ENCODE assay signal across 13 cellular contexts in the genomic region with DNA sequence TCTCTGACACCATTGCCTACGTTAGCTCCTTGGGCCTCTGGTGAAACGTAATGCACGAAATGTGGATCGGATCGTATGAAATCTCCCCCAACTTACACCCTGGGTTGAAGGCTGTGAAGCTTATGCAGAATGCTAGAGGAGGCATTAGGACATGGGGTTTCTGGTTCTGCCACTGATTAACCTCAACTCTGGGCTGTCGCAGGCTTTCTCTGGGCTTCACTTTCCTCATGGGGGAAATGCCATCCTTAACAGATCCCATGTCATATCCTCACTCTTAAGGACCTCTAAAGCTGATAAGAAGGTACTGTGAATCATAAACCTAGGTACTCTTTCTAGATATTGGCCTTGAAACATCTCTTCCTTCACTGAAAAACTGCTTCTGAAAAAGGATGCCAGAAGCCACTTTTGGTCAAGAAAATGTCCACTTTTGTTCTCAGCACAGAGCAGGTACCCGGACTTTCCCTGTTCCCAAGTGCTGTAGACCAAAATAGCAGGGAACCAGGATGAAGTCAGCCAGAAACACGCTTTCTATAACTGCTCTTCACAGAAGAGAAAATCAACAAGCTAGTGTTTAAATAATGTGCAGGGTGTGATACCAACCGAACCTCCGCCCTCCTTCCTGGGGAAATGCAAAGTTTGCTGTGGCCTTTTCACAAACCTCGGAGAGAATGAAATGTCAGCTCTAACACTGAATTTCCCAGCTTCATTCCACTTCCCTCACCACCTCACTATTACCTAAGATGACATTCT.
DNase-seq lines count a peak whose midpoint lies in the region; ATAC-seq and TF ChIP-seq lines count a peak whose summit lies in the region.
"Had no signal": no experiment of that assay in that cellular context is flagged by ENCODE, and none has a peak within 500 bp of the region (broad histone marks: within the 10 kb centered on the region; RNA-seq: fewer than 3 reads in every experiment).

No MANE protein-coding gene starts in this region.

- no peak for DNase-seq in activated T-cell treated with anti-CD3 and anti-CD28 coated beads, Interleukin-2, amount 50 U/mL, for 24 hours
- no peak for DNase-seq in activated T-cell treated with anti-CD3 and anti-CD28 coated beads, Interleukin-2, amount 50 U/mL, for 48 hours
- no peak for DNase-seq in activated naive CD8-positive, alpha-beta T cell treated with anti-CD3 and anti-CD28 coated beads for 36 hours
- DNase-seq in mesenchymal stem cell (no peak), thoracic aorta (ENCODE audit: low spot score) (no peak), WERI-Rb-1 (no peak), NCI-H748 treated with DMSO at 0.1 percent for 48 hours (lab: John Stamatoyannopoulos, UW) (no peak)
- DNase-seq: activated CD4-positive, CD25-positive, alpha-beta regulatory T cell; dorsolateral prefrontal cortex; foreskin melanocyte; NCI-H446 had no signal

- H3K4ac ChIP-seq in mesenchymal stem cell (ENCODE audit: low read depth in 1 of 2, low read length in 2 of 2): no peak overlapping the region

- H3K36me3 ChIP-seq in mesenchymal stem cell (ENCODE audit: control insufficient read depth in 1 of 2, insufficient read depth in 2 of 2, low read depth in 1 of 2, low read length in 2 of 2) (no peaks in the 10 kb centered on the region), thoracic aorta (no peaks in the 10 kb centered on the region), WERI-Rb-1 (no peaks in the 10 kb centered on the region)

- H3K4me1 ChIP-seq in mesenchymal stem cell (ENCODE audit: control insufficient read depth, insufficient read depth, low read depth, low read length) (no peaks in the 10 kb centered on the region), thoracic aorta (ENCODE audit: control insufficient read depth in 1 of 2, low read depth in 2 of 2) (peaks cover 5 to 34% of the 10 kb centered on the region in 2 donors)

- 80% methylated on average over 6 of the region's 11 CpGs for WGBS in mesenchymal stem cell

- no peak for TF ChIP-seq CTCF in thoracic aorta (IDR thresholded peaks at IDR 0.05)
- TF ChIP-seq CTCF in WERI-Rb-1 (IDR thresholded peaks at IDR 0.05; ENCODE audit: low read depth, low read length): no peak

- no peak overlapping the region for H3K4me2 ChIP-seq in mesenchymal stem cell (ENCODE audit: low read length, poor library complexity, severe bottlenecking)

- no peaks in the 10 kb centered on the region for H3K79me1 ChIP-seq in mesenchymal stem cell (replicated peaks; ENCODE audit: low read length, poor library complexity, severe bottlenecking)

- no peak overlapping the region for H4K8ac ChIP-seq in mesenchymal stem cell (ENCODE audit: low read length)

- H3K27ac ChIP-seq in mesenchymal stem cell (ENCODE audit: low read length, poor library complexity, severe bottlenecking) (no peak overlapping the region), thoracic aorta (peak overlapping the region; percentile 61 to 76), WERI-Rb-1 (no peak overlapping the region)

- no peak overlapping the region for H3K23ac ChIP-seq in mesenchymal stem cell (ENCODE audit: low read length in 2 of 2)

- H2BK15ac ChIP-seq in mesenchymal stem cell (ENCODE audit: low read depth, poor library complexity, severe bottlenecking): no peak overlapping the region

- H3K36me3 Mint-ChIP-seq in activated T-cell treated with anti-CD3 and anti-CD28 coated beads, Interleukin-2, amount 50 U/mL, for 24 hours (ENCODE audit: low read depth): peaks cover 47% of the 10 kb centered on the region
- peaks cover 38% of the 10 kb centered on the region for H3K36me3 Mint-ChIP-seq in activated naive CD8-positive, alpha-beta T cell treated with anti-CD3 and anti-CD28 coated beads for 36 hours

- H3K18ac ChIP-seq in mesenchymal stem cell (ENCODE audit: low read depth in 1 of 2, low read length in 2 of 2): no peak overlapping the region

- H3K9me3 ChIP-seq in mesenchymal stem cell (ENCODE audit: control insufficient read depth, low read length) (no peaks in the 10 kb centered on the region), thoracic aorta (no peaks in the 10 kb centered on the region), WERI-Rb-1 (ENCODE audit: severe bottlenecking) (no peaks in the 10 kb centered on the region)

- H3K14ac ChIP-seq in mesenchymal stem cell (ENCODE audit: low read length in 2 of 2): no peak overlapping the region

- peak overlapping the region; percentile 90 for H3K27ac Mint-ChIP-seq in activated T-cell treated with anti-CD3 and anti-CD28 coated beads, Interleukin-2, amount 50 U/mL, for 24 hours
- peak overlapping the region; percentile 92 for H3K27ac Mint-ChIP-seq in activated naive CD8-positive, alpha-beta T cell treated with anti-CD3 and anti-CD28 coated beads for 36 hours

- H2AK5ac ChIP-seq in mesenchymal stem cell (ENCODE audit: low read length, severe bottlenecking): no peak overlapping the region

- H2BK5ac ChIP-seq in mesenchymal stem cell (ENCODE audit: low read depth, low read length, poor library complexity, severe bottlenecking): no peak overlapping the region

- H2AFZ ChIP-seq in mesenchymal stem cell (ENCODE audit: low read depth, low read length): no peak overlapping the region

- H3K4me1 Mint-ChIP-seq in activated T-cell treated with anti-CD3 and anti-CD28 coated beads, Interleukin-2, amount 50 U/mL, for 24 hours (ENCODE audit: low read depth): peaks cover 76% of the 10 kb centered on the region
- H3K4me1 Mint-ChIP-seq in activated naive CD8-positive, alpha-beta T cell treated with anti-CD3 and anti-CD28 coated beads for 36 hours: peaks cover 74% of the 10 kb centered on the region

- H3K4me3 ChIP-seq in mesenchymal stem cell (ENCODE audit: insufficient read depth in 1 of 2, low read depth in 1 of 2, low read length in 2 of 2): no peak overlapping the region
- H3K4me3 ChIP-seq in thoracic aorta: peak overlapping the region; percentile 51
- H3K4me3 ChIP-seq in WERI-Rb-1 (ENCODE audit: low read depth, low read length): no peak overlapping the region

- H3K4me3 Mint-ChIP-seq in activated T-cell treated with anti-CD3 and anti-CD28 coated beads, Interleukin-2, amount 50 U/mL, for 24 hours: peak overlapping the region; percentile 59
- peak overlapping the region; percentile 63 for H3K4me3 Mint-ChIP-seq in activated naive CD8-positive, alpha-beta T cell treated with anti-CD3 and anti-CD28 coated beads for 36 hours

- peak overlapping the region in 1 of 2 experiments; percentile 34 for H2BK12ac ChIP-seq in mesenchymal stem cell (ENCODE audit: low read length in 2 of 2)

- peaks cover 2% of the 10 kb centered on the region for H3K9me3 Mint-ChIP-seq in activated T-cell treated with anti-CD3 and anti-CD28 coated beads, Interleukin-2, amount 50 U/mL, for 24 hours
- peaks cover 7% of the 10 kb centered on the region for H3K9me3 Mint-ChIP-seq in activated naive CD8-positive, alpha-beta T cell treated with anti-CD3 and anti-CD28 coated beads for 36 hours

- H3K27me3 Mint-ChIP-seq in activated T-cell treated with anti-CD3 and anti-CD28 coated beads, Interleukin-2, amount 50 U/mL, for 24 hours: no peaks in the 10 kb centered on the region
- H3K27me3 Mint-ChIP-seq in activated naive CD8-positive, alpha-beta T cell treated with anti-CD3 and anti-CD28 coated beads for 36 hours: no peaks in the 10 kb centered on the region

- H4K91ac ChIP-seq in mesenchymal stem cell (ENCODE audit: low read length): peak overlapping the region; percentile 46

- ATAC-seq in thoracic aorta (ENCODE audit: insufficient number of reproducible peaks, low FRiP score, low read depth) (no peak), GM21390 (IDR thresholded peaks at IDR 0.05; ENCODE audit: unreplicated experiment) (no peak)
- ATAC-seq: left lobe of liver had no signal

- no peak overlapping the region for H2BK120ac ChIP-seq in mesenchymal stem cell (ENCODE audit: low read depth, low read length)

- no peak overlapping the region for H3K9ac ChIP-seq in mesenchymal stem cell (ENCODE audit: low read length)

- H3K27me3 ChIP-seq in mesenchymal stem cell (ENCODE audit: control insufficient read depth in 1 of 2, insufficient read depth in 1 of 2, low read length in 2 of 2) (peaks cover 3 to 23% of the 10 kb centered on the region in 2 experiments), thoracic aorta (replicated peaks; ENCODE audit: insufficient read depth) (no peaks in the 10 kb centered on the region), WERI-Rb-1 (ENCODE audit: insufficient read depth, low read depth, severe bottlenecking) (no peaks in the 10 kb centered on the region)
- H3K27me3 ChIP-seq: dorsolateral prefrontal cortex had no signal

Comparison
In these comparisons a context has a peak if more than half of its experiments do, and no peak if none do; other contexts are left out.
1. H3K27ac ChIP-seq: peak in thoracic aorta (2 of 2); none in mesenchymal stem cell (single experiment) and WERI-Rb-1 (single experiment).